ENCODE assay signal across 29 cellular contexts in the genomic region with DNA sequence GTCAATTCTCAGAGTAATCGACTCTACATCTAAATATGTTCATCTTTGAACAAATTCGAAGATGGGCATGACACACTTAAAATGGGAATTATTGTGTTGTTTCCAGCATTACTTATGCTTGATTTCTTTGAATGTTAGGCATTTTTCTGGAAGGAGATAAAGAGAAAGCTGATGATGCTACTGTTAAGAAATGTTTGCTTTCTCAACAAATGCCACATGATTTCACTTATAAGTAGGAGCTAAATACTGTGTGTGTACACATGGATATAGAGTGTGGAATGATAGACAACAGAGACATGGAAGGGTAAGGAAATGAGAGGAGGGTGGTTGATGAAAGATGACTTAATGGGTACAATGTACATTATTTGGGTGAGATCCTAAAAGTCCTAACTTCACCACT.
DNase-seq lines count a peak whose midpoint lies in the region; ATAC-seq and TF ChIP-seq lines count a peak whose summit lies in the region.
"Had no signal": no experiment of that assay in that cellular context is flagged by ENCODE, and none has a peak within 500 bp of the region (broad histone marks: within the 10 kb centered on the region; RNA-seq: fewer than 3 reads in every experiment).

No MANE protein-coding gene starts in this region.

- no peaks in the 10 kb centered on the region for H3K79me2 ChIP-seq in PC-3 (ENCODE audit: low read length)

- H3K27ac ChIP-seq in PC-3 (ENCODE audit: low read length) (no peak overlapping the region), mesodermal cell (ENCODE audit: low read depth, low read length, severe bottlenecking) (peak overlapping the region; percentile 26)
- H3K27ac ChIP-seq: psoas muscle, skin epidermis, upper lobe of right lung had no signal

- no peaks in the 10 kb centered on the region for H3K9me3 Mint-ChIP-seq in activated CD4-positive, alpha-beta T cell treated with anti-CD3 and anti-CD28 coated beads for 36 hours (ENCODE audit: low read depth)
- H3K9me3 Mint-ChIP-seq: activated CD8-positive, alpha-beta T cell treated with anti-CD3 and anti-CD28 coated beads for 36 hours; activated naive CD8-positive, alpha-beta T cell treated with anti-CD3 and anti-CD28 coated beads, Interleukin-2, amount 50 U/mL, for 24 hours had no signal

- no peak overlapping the region for H3K27ac Mint-ChIP-seq in activated CD4-positive, alpha-beta T cell treated with anti-CD3 and anti-CD28 coated beads for 36 hours
- H3K27ac Mint-ChIP-seq: activated CD8-positive, alpha-beta T cell treated with anti-CD3 and anti-CD28 coated beads for 36 hours; activated naive CD8-positive, alpha-beta T cell treated with anti-CD3 and anti-CD28 coated beads, Interleukin-2, amount 50 U/mL, for 24 hours; T-cell had no signal

- H3K9me2 ChIP-seq in PC-3 (replicated peaks; ENCODE audit: low read length), result no peaks in the 10 kb centered on the region

- H3F3A ChIP-seq in PC-3 (ENCODE audit: low read length, unreplicated experiment), result no peaks in the 10 kb centered on the region

- no peaks in the 10 kb centered on the region for H3K36me3 ChIP-seq in PC-3 (ENCODE audit: low read depth, low read length)
- H3K36me3 ChIP-seq in mesodermal cell (ENCODE audit: control insufficient read depth, insufficient read depth, low read length), result no peaks in the 10 kb centered on the region
- H3K36me3 ChIP-seq: BE2C, upper lobe of right lung had no signal

- peak; percentile 81 for DNase-seq in DMS53 (lab: John Stamatoyannopoulos, UW)
- DNase-seq in PC-3, result peak; percentile 9
- peak; percentile 28 for DNase-seq in dedifferentiated amniotic fluid mesenchymal stem cell (ENCODE audit: extremely low spot score)
- DNase-seq in UCSD-AML1 (lab: John Stamatoyannopoulos, UW; ENCODE audit: unreplicated experiment), result no peak
- DNase-seq in NK-92 (lab: John Stamatoyannopoulos, UW; ENCODE audit: unreplicated experiment), result no peak
- DNase-seq in activated CD4-positive, alpha-beta T cell treated with anti-CD3 and anti-CD28 coated beads for 36 hours, result no peak
- DNase-seq: activated CD8-positive, alpha-beta T cell treated with anti-CD3 and anti-CD28 coated beads for 36 hours; activated effector memory CD4-positive, alpha-beta T cell treated with anti-CD3 and anti-CD28 coated beads, Interleukin-2, amount 50 U/mL, for 16 hours; activated naive CD8-positive, alpha-beta T cell treated with anti-CD3 and anti-CD28 coated beads, Interleukin-2, amount 50 U/mL, for 24 hours; activated T-cell treated with anti-CD3 and anti-CD28 coated beads for 4 hours; BE2C; foreskin melanocyte; HCEC 1CT; left colon; NCI-H1105; NCI-H2029; NCI-H345; NCI-H774; nucleus accumbens; psoas muscle; stimulated activated CD4-positive, alpha-beta T cell treated with anti-CD3 and anti-CD28 coated beads, Interleukin-1b, Interleukin-23, amount 100 ng/mL, for 48 hours; substantia nigra; T-cell; upper lobe of right lung had no signal

- H4K20me1 ChIP-seq in PC-3 (ENCODE audit: low read length), result no peaks in the 10 kb centered on the region

- H3K4me3 Mint-ChIP-seq in activated CD4-positive, alpha-beta T cell treated with anti-CD3 and anti-CD28 coated beads for 36 hours, result no peak overlapping the region
- H3K4me3 Mint-ChIP-seq: activated CD8-positive, alpha-beta T cell treated with anti-CD3 and anti-CD28 coated beads for 36 hours; activated naive CD8-positive, alpha-beta T cell treated with anti-CD3 and anti-CD28 coated beads, Interleukin-2, amount 50 U/mL, for 24 hours; T-cell had no signal

- no peak for TF ChIP-seq CTCF in PC-3 (conservative IDR thresholded peaks at IDR 0.05; ENCODE audit: low read depth, low read length)

- intact Hi-C loops in PC-3 (cut with micrococcal nuclease), result loop anchor here (5.0 kb wide), 1 partner anchor 54 kb away; no protein-coding TSS in a partner anchor
- intact Hi-C loops in activated CD4-positive, alpha-beta T cell treated with anti-CD3 and anti-CD28 coated beads for 36 hours (cut with DNase I, micrococcal nuclease), result no loop called here

- H3K9me3 ChIP-seq in PC-3 (ENCODE audit: low read length) (no peaks in the 10 kb centered on the region), mesodermal cell (ENCODE audit: control insufficient read depth, low read length) (no peaks in the 10 kb centered on the region)
- H3K9me3 ChIP-seq: BE2C, psoas muscle, upper lobe of right lung had no signal

- no peaks in the 10 kb centered on the region for H3K4me1 Mint-ChIP-seq in activated CD4-positive, alpha-beta T cell treated with anti-CD3 and anti-CD28 coated beads for 36 hours
- H3K4me1 Mint-ChIP-seq: activated naive CD8-positive, alpha-beta T cell treated with anti-CD3 and anti-CD28 coated beads, Interleukin-2, amount 50 U/mL, for 24 hours; T-cell had no signal

- no peaks in the 10 kb centered on the region for H3K4me1 ChIP-seq in PC-3 (ENCODE audit: insufficient read depth, low read length)
- no peaks in the 10 kb centered on the region for H3K4me1 ChIP-seq in mesodermal cell (ENCODE audit: control insufficient read depth, insufficient read depth, low read length, poor library complexity, severe bottlenecking)
- H3K4me1 ChIP-seq: BE2C, psoas muscle, upper lobe of right lung had no signal

- ATAC-seq in PC-3, result no peak
- ATAC-seq in activated CD4-positive, alpha-beta T cell treated with anti-CD3 and anti-CD28 coated beads for 36 hours, result no peak
- ATAC-seq in GM21619 (IDR thresholded peaks at IDR 0.05; ENCODE audit: unreplicated experiment), result no peak
- ATAC-seq: activated CD4-positive, CD25-positive, alpha-beta regulatory T cell treated with anti-CD3 and anti-CD28 coated beads, Interleukin-2, amount 50 U/mL, for 24 hours; activated CD8-positive, alpha-beta T cell treated with anti-CD3 and anti-CD28 coated beads for 36 hours; activated naive CD8-positive, alpha-beta T cell treated with anti-CD3 and anti-CD28 coated beads, Interleukin-2, amount 50 U/mL, for 24 hours; GM12878; left colon; psoas muscle; T-cell; upper lobe of right lung had no signal

- H3K4me3 ChIP-seq in PC-3 (ENCODE audit: low read length) (no peak overlapping the region), mesodermal cell (ENCODE audit: extremely low read depth, insufficient read depth, low read length, poor library complexity, severe bottlenecking) (no peak overlapping the region)
- H3K4me3 ChIP-seq: GM12878, psoas muscle, skin epidermis, upper lobe of right lung had no signal

- 93 to 95% methylated on average over 2 of the region's 2 CpGs for WGBS in mesodermal cell (ENCODE audit: insufficient coverage in 2 of 2), 2 experiments

- H3K9ac ChIP-seq in PC-3 (ENCODE audit: low read length), result no peak overlapping the region

- no TSS peak for BruUV-seq in PC-3 (replicated peaks; lab: Mats Ljungman, UMichigan)

- H3K36me3 Mint-ChIP-seq in activated CD4-positive, alpha-beta T cell treated with anti-CD3 and anti-CD28 coated beads for 36 hours (ENCODE audit: low read depth), result no peaks in the 10 kb centered on the region
- H3K36me3 Mint-ChIP-seq: T-cell had no signal

- H3K27me3 Mint-ChIP-seq in activated CD4-positive, alpha-beta T cell treated with anti-CD3 and anti-CD28 coated beads for 36 hours, result peaks cover 11% of the 10 kb centered on the region
- H3K27me3 Mint-ChIP-seq: activated naive CD8-positive, alpha-beta T cell treated with anti-CD3 and anti-CD28 coated beads, Interleukin-2, amount 50 U/mL, for 24 hours had no signal

- H3K4me2 ChIP-seq in PC-3 (ENCODE audit: low read length), result no peak overlapping the region

- no peaks in the 10 kb centered on the region for H3K27me3 ChIP-seq in PC-3 (ENCODE audit: low read length)
- H3K27me3 ChIP-seq: BE2C, upper lobe of right lung had no signal

- no peak overlapping the region for H2AFZ ChIP-seq in PC-3 (ENCODE audit: low read length)

- CTCF ChIA-PET in PC-3 (lab: Charles Lee), result no interaction called here
- CTCF ChIA-PET in activated CD4-positive, alpha-beta T cell treated with anti-CD3 and anti-CD28 coated beads for 36 hours (lab: Charles Lee), result no interaction called here

- POLR2A ChIA-PET in PC-3 (lab: Charles Lee; ENCODE audit: unreplicated experiment), result no interaction called here
- POLR2A ChIA-PET in activated CD4-positive, alpha-beta T cell treated with anti-CD3 and anti-CD28 coated beads for 36 hours (lab: Charles Lee), result no interaction called here

Comparison
In these comparisons a context has a peak if more than half of its experiments do, and no peak if none do; other contexts are left out.
1. DNase-seq: peak in DMS53 (single experiment), PC-3 (single experiment) and dedifferentiated amniotic fluid mesenchymal stem cell (single experiment); none in UCSD-AML1 (single experiment), NK-92 (single experiment) and activated CD4-positive, alpha-beta T cell treated with anti-CD3 and anti-CD28 coated beads for 36 hours (single experiment).